ENCODE assay signal across 33 cellular contexts in genomic region chr6:152609125-152609670, GRCh38.
"Had no signal": no experiment of that assay in that cellular context is flagged by ENCODE, and none has a peak within 500 bp of the region (broad histone marks: within the 10 kb centered on the region; RNA-seq: fewer than 3 reads in every experiment).

No MANE protein-coding gene starts in this region.

- DNase-seq: activated B cell treated with CpG ODN at 0.5 μM for 24 hours; activated CD4-positive, alpha-beta memory T cell treated with anti-CD3 and anti-CD28 coated beads for 36 hours; activated CD4-positive, alpha-beta T cell treated with anti-CD3 and anti-CD28 coated beads for 4 hours; activated CD4-positive, alpha-beta T cell treated with anti-CD3 and anti-CD28 coated beads, Interleukin-2, amount 10 ng/mL, durations not matched to agents 24 days and 14 days; activated CD4-positive, alpha-beta T cell treated with anti-CD3 and anti-CD28 coated beads, Interleukin-2, amount 50 U/mL, for 1 hour; activated CD4-positive, alpha-beta T cell treated with anti-CD3 and anti-CD28 coated beads, Interleukin-2, amount 50 U/mL, for 4 hours; activated CD4-positive, CD25-positive, alpha-beta regulatory T cell treated with anti-CD3 and anti-CD28 coated beads, Interleukin-2, amount 50 U/mL, for 72 hours; activated CD8-positive, alpha-beta memory T cell treated with anti-CD3 and anti-CD28 coated beads, Interleukin-2, amount 50 U/mL, for 4 hours; activated CD8-positive, alpha-beta T cell treated with anti-CD3 and anti-CD28 coated beads for 36 hours; activated effector memory CD4-positive, alpha-beta T cell treated with anti-CD3 and anti-CD28 coated beads, Interleukin-2, amount 50 U/mL, for 16 hours; activated gamma-delta T cell treated with Interleukin-2 at 50 U/mL for 16 hours; activated naive CD4-positive, alpha-beta T cell; activated naive CD4-positive, alpha-beta T cell treated with anti-CD3 and anti-CD28 coated beads for 36 hours; activated naive CD4-positive, alpha-beta T cell treated with anti-CD3 and anti-CD28 coated beads, Interleukin-2, amount 50 U/mL, for 16 hours; activated naive CD8-positive, alpha-beta T cell treated with anti-CD3 and anti-CD28 coated beads for 36 hours; activated T-cell treated with anti-CD3 and anti-CD28 coated beads for 4 hours; activated T-cell treated with anti-CD3 and anti-CD28 coated beads, Interleukin-2, amount 50 U/mL, for 1 hour; activated T-cell treated with anti-CD3 and anti-CD28 coated beads, Interleukin-2, amount 50 U/mL, for 4 hours; activated T-cell treated with anti-CD3 and anti-CD28 coated beads, Interleukin-2, amount 50 U/mL, for 72 hours; adrenal gland; amniotic stem cell; aorta; body of pancreas; brain microvascular endothelial cell; central memory CD4-positive, alpha-beta T cell; T-helper 1 cell; T-helper 2 cell; T-helper 9 cell had no signal

- ATAC-seq: activated CD8-positive, alpha-beta T cell treated with anti-CD3 and anti-CD28 coated beads for 36 hours; activated naive CD4-positive, alpha-beta T cell treated with anti-CD3 and anti-CD28 coated beads, Interleukin-2, amount 50 U/mL, for 72 hours; activated T-cell treated with anti-CD3 and anti-CD28 coated beads, Interleukin-2, amount 50 U/mL, for 4 hours; activated T-cell treated with anti-CD3 and anti-CD28 coated beads, Interleukin-2, amount 50 U/mL, for 72 hours; activated T-helper 17 cell treated with anti-CD3 and anti-CD28 coated beads, Interleukin-2, amount 50 U/mL, for 72 hours; body of pancreas had no signal

- H3K27ac Mint-ChIP-seq: activated B cell treated with CpG ODN at 0.5 μM for 24 hours; activated CD4-positive, alpha-beta memory T cell treated with anti-CD3 and anti-CD28 coated beads for 36 hours; activated CD4-positive, alpha-beta T cell treated with anti-CD3 and anti-CD28 coated beads, Interleukin-2, amount 10 ng/mL, durations not matched to agents 24 days and 14 days; activated CD8-positive, alpha-beta T cell treated with anti-CD3 and anti-CD28 coated beads for 36 hours; activated naive CD4-positive, alpha-beta T cell treated with anti-CD3 and anti-CD28 coated beads for 36 hours; activated naive CD4-positive, alpha-beta T cell treated with anti-CD3 and anti-CD28 coated beads, Interleukin-2, amount 50 U/mL, for 72 hours; activated naive CD8-positive, alpha-beta T cell treated with anti-CD3 and anti-CD28 coated beads for 36 hours; activated T-cell treated with anti-CD3 and anti-CD28 coated beads, Interleukin-2, amount 50 U/mL, for 72 hours; activated T-helper 1 cell treated with anti-CD3 and anti-CD28 coated beads, Interleukin-12 subunit alpha, Interleukin-12 subunit beta, Interleukin-2, Interleukin-4 antibody, amounts not matched to agents 30 ng/mL and 10 ng/mL and 1 ng/mL, durations not matched to agents 14 hours and 24 hours and 36 hours; activated T-helper 17 cell treated with anti-CD3 and anti-CD28 coated beads, Interleukin-2, amount 50 U/mL, for 72 hours; T-helper 1 cell treated with Interleukin-12 subunit alpha and Interleukin-12 subunit beta and Interleukin-4 antibody, amounts not matched to agents 30 μg/mL and 1 μg/mL, for 36 hours; T-helper 2 cell treated with Interferon-gamma antibody and Interleukin-4, amounts not matched to agents 5 μg/mL and 100 μg/mL, for 36 hours had no signal

- H3K4me3 Mint-ChIP-seq: activated B cell treated with CpG ODN at 0.5 μM for 24 hours; activated CD4-positive, alpha-beta memory T cell treated with anti-CD3 and anti-CD28 coated beads for 36 hours; activated CD4-positive, alpha-beta T cell treated with anti-CD3 and anti-CD28 coated beads, Interleukin-2, amount 10 ng/mL, durations not matched to agents 24 days and 14 days; activated CD8-positive, alpha-beta T cell treated with anti-CD3 and anti-CD28 coated beads for 36 hours; activated naive CD4-positive, alpha-beta T cell treated with anti-CD3 and anti-CD28 coated beads for 36 hours; activated naive CD8-positive, alpha-beta T cell treated with anti-CD3 and anti-CD28 coated beads for 36 hours; activated T-cell treated with anti-CD3 and anti-CD28 coated beads, Interleukin-2, amount 50 U/mL, for 4 hours; activated T-cell treated with anti-CD3 and anti-CD28 coated beads, Interleukin-2, amount 50 U/mL, for 72 hours; activated T-helper 1 cell treated with anti-CD3 and anti-CD28 coated beads, Interleukin-12 subunit alpha, Interleukin-12 subunit beta, Interleukin-2, Interleukin-4 antibody, amounts not matched to agents 30 ng/mL and 10 ng/mL and 1 ng/mL, durations not matched to agents 14 hours and 24 hours and 36 hours; activated T-helper 17 cell treated with anti-CD3 and anti-CD28 coated beads, Interleukin-2, amount 50 U/mL, for 72 hours; T-helper 1 cell treated with Interleukin-12 subunit alpha and Interleukin-12 subunit beta and Interleukin-4 antibody, amounts not matched to agents 30 μg/mL and 1 μg/mL, for 36 hours; T-helper 2 cell treated with Interferon-gamma antibody and Interleukin-4, amounts not matched to agents 5 μg/mL and 100 μg/mL, for 36 hours had no signal

- H3K27me3 Mint-ChIP-seq: activated CD4-positive, alpha-beta memory T cell treated with anti-CD3 and anti-CD28 coated beads for 36 hours; activated CD4-positive, alpha-beta T cell treated with anti-CD3 and anti-CD28 coated beads, Interleukin-2, amount 10 ng/mL, durations not matched to agents 24 days and 14 days had no signal

- H3K4me1 Mint-ChIP-seq: activated B cell treated with CpG ODN at 0.5 μM for 24 hours; activated CD4-positive, alpha-beta T cell treated with anti-CD3 and anti-CD28 coated beads, Interleukin-2, amount 10 ng/mL, durations not matched to agents 24 days and 14 days; activated naive CD8-positive, alpha-beta T cell treated with anti-CD3 and anti-CD28 coated beads for 36 hours; activated T-helper 17 cell treated with anti-CD3 and anti-CD28 coated beads, Interleukin-2, amount 50 U/mL, for 72 hours had no signal

- H3K36me3 Mint-ChIP-seq: activated CD4-positive, alpha-beta memory T cell treated with anti-CD3 and anti-CD28 coated beads for 36 hours; activated naive CD4-positive, alpha-beta T cell treated with anti-CD3 and anti-CD28 coated beads, Interleukin-2, amount 50 U/mL, for 72 hours; activated naive CD8-positive, alpha-beta T cell treated with anti-CD3 and anti-CD28 coated beads for 36 hours had no signal

- H3K9me3 Mint-ChIP-seq: activated B cell treated with CpG ODN at 0.5 μM for 24 hours; activated CD4-positive, alpha-beta memory T cell treated with anti-CD3 and anti-CD28 coated beads for 36 hours; activated CD4-positive, alpha-beta T cell treated with anti-CD3 and anti-CD28 coated beads, Interleukin-2, amount 10 ng/mL, durations not matched to agents 24 days and 14 days; activated CD8-positive, alpha-beta T cell treated with anti-CD3 and anti-CD28 coated beads for 36 hours; activated naive CD4-positive, alpha-beta T cell treated with anti-CD3 and anti-CD28 coated beads for 36 hours; activated naive CD8-positive, alpha-beta T cell treated with anti-CD3 and anti-CD28 coated beads for 36 hours; activated T-cell treated with anti-CD3 and anti-CD28 coated beads, Interleukin-2, amount 50 U/mL, for 4 hours; activated T-helper 1 cell treated with anti-CD3 and anti-CD28 coated beads, Interleukin-12 subunit alpha, Interleukin-12 subunit beta, Interleukin-2, Interleukin-4 antibody, amounts not matched to agents 30 ng/mL and 10 ng/mL and 1 ng/mL, durations not matched to agents 14 hours and 24 hours and 36 hours; T-helper 1 cell treated with Interleukin-12 subunit alpha and Interleukin-12 subunit beta and Interleukin-4 antibody, amounts not matched to agents 30 μg/mL and 1 μg/mL, for 36 hours; T-helper 2 cell treated with Interferon-gamma antibody and Interleukin-4, amounts not matched to agents 5 μg/mL and 100 μg/mL, for 36 hours had no signal
